Comparison of ENCODE assay signal across 22 cellular contexts in genomic region chr12:60281522-60281921, GRCh38.
DNase-seq lines count a peak whose midpoint lies in the region; ATAC-seq, FAIRE-seq and TF ChIP-seq lines count a peak whose summit lies in the region.
"Had no signal": no experiment of that assay in that cellular context is flagged by ENCODE, and none has a peak within 500 bp of the region (broad histone marks: within the 10 kb centered on the region; RNA-seq: fewer than 3 reads in every experiment).

No MANE protein-coding gene starts in this region.

- H4K5ac ChIP-seq in H1 (ENCODE audit: insufficient read length, low read depth, low read length), result no peak overlapping the region

- intact Hi-C loops in mammary epithelial cell (cut with micrococcal nuclease), result no loop called here
- intact Hi-C loops in breast epithelium (cut with DNase I; ENCODE audit: low total_unique reads), result no loop called here
- intact Hi-C loops in spleen (cut with DNase I; ENCODE audit: low total_unique reads), result no loop called here

- H3K79me1 ChIP-seq in H1 (ENCODE audit: low read depth, low read length), result no peaks in the 10 kb centered on the region

- H4K8ac ChIP-seq in H1 (ENCODE audit: extremely low read depth, insufficient read depth, low read length), result no peak overlapping the region

- H3K14ac ChIP-seq in H1 (ENCODE audit: insufficient read length), result no peak overlapping the region

- H3K4me2 ChIP-seq in mammary epithelial cell (ENCODE audit: insufficient read depth, low read depth, low read length) (no peak overlapping the region), H1 (ENCODE audit: insufficient read depth in 1 of 2, low read depth in 2 of 2, low read length in 2 of 2) (no peak overlapping the region)
- H3K4me2 ChIP-seq: BLaER1 had no signal

- no peak for FAIRE-seq in H1 (lab: Jason Lieb, UNC)
- FAIRE-seq: A204.1, GM12878, GM19239 had no signal

- no peak overlapping the region for H2BK12ac ChIP-seq in H1 (ENCODE audit: low read depth, low read length)

- H2BK20ac ChIP-seq in H1 (ENCODE audit: low read length), result no peak overlapping the region

- H3K9me3 ChIP-seq in mammary epithelial cell (replicated peaks; ENCODE audit: insufficient read depth, low read length) (no peaks in the 10 kb centered on the region), breast epithelium (no peaks in the 10 kb centered on the region), H1 (ENCODE audit: insufficient read depth in 2 of 2, low read depth in 1 of 2, low read length in 1 of 2) (peaks cover 12 to 18% of the 10 kb centered on the region in 2 experiments; a peak in 3 of 4 replicates), spleen (peaks cover 0 to 19% (median 6%) of the 10 kb centered on the region in 8 donors)
- H3K9me3 ChIP-seq: Caco-2 had no signal

- H2BK5ac ChIP-seq in H1 (ENCODE audit: low read depth, low read length), result no peak overlapping the region

- no peaks in the 10 kb centered on the region for H3K4me1 ChIP-seq in mammary epithelial cell (ENCODE audit: insufficient read depth, low read length)
- H3K4me1 ChIP-seq in breast epithelium, result no peaks in the 10 kb centered on the region
- H3K4me1 ChIP-seq in H1 (replicated peaks in 1 of 4; ENCODE audit: control insufficient read depth in 3 of 4, insufficient read depth in 4 of 4, low read length in 3 of 4), result no peaks in the 10 kb centered on the region
- H3K4me1 ChIP-seq in spleen, result no peaks in the 10 kb centered on the region
- H3K4me1 ChIP-seq: BLaER1, Caco-2 had no signal

- H3K18ac ChIP-seq in H1 (ENCODE audit: extremely low read depth, low read length), result no peak overlapping the region

- H4K91ac ChIP-seq in H1 (replicated peaks; ENCODE audit: insufficient read length, low read length), result no peak overlapping the region

- H3K4me3 ChIP-seq in mammary epithelial cell (replicated peaks in 1 of 3; ENCODE audit: insufficient read depth in 1 of 3, low read depth in 2 of 3, low read length in 3 of 3), result no peak overlapping the region
- H3K4me3 ChIP-seq in breast epithelium, result no peak overlapping the region
- H3K4me3 ChIP-seq in H1 (ENCODE audit: extremely low read depth in 1 of 4, insufficient read depth in 2 of 4, low read depth in 3 of 4, low read length in 4 of 4), result no peak overlapping the region
- H3K4me3 ChIP-seq in spleen, result no peak overlapping the region
- H3K4me3 ChIP-seq: BLaER1, GM12878, GM23248 had no signal

- no peak overlapping the region for H2AK5ac ChIP-seq in H1 (ENCODE audit: low read depth, low read length)

- no TSS peak for BruUV-seq in mammary epithelial cell (replicated peaks; lab: Mats Ljungman, UMichigan)

- no peak overlapping the region for H3K23ac ChIP-seq in H1 (ENCODE audit: insufficient read length)

- TF ChIP-seq EP300 in H1 (IDR thresholded peaks at IDR 0.05; ENCODE audit: borderline replicate concordance in 1 of 2, low read depth in 2 of 2, low read length in 2 of 2), result no peak

- DNase-seq in mammary epithelial cell (no peak), breast epithelium (ENCODE audit: low spot score in 2 of 2) (no peak), H1 (ENCODE audit: low read depth in 1 of 2, low spot score in 2 of 2) (no peak), spleen (peak; percentile 66), NCI-H1048 (lab: John Stamatoyannopoulos, UW) (no peak)
- DNase-seq: Caco-2; CD4-positive, CD25-positive, alpha-beta regulatory T cell; CD8-positive, alpha-beta T cell; DMS153; DMS79; EL; GDM1; GM23248; H9; HFFc6 had no signal

- POLR2A ChIA-PET in H1 (lab: Charles Lee; ENCODE audit: partially characterized antibody), result no interaction called here

- H2BK15ac ChIP-seq in H1 (ENCODE audit: low read length), result 0 out of 2 replicates have a peak overlapping the region, but pooled peaks have one; percentile 3

- H3K36me3 ChIP-seq in mammary epithelial cell (ENCODE audit: insufficient read depth, low read length), result no peaks in the 10 kb centered on the region
- H3K36me3 ChIP-seq in breast epithelium, result no peaks in the 10 kb centered on the region
- H3K36me3 ChIP-seq in H1 (ENCODE audit: control insufficient read depth in 2 of 4, insufficient read depth in 4 of 4, low read length in 3 of 4), result no peaks in the 10 kb centered on the region
- no peaks in the 10 kb centered on the region for H3K36me3 ChIP-seq in spleen
- H3K36me3 ChIP-seq: BLaER1 had no signal

- dilution Hi-C loops in mammary epithelial cell (cut with HindIII; ENCODE audit: low sequenced_read_pairs), result no loop called here

- H3K79me2 ChIP-seq in mammary epithelial cell (ENCODE audit: insufficient read depth, low read length) (no peaks in the 10 kb centered on the region), H1 (ENCODE audit: control insufficient read depth in 1 of 2, insufficient read depth in 2 of 2, low read length in 2 of 2) (no peaks in the 10 kb centered on the region)

- no peaks in the 10 kb centered on the region for H3K23me2 ChIP-seq in H1 (ENCODE audit: low read depth, low read length)

- H2AFZ ChIP-seq in mammary epithelial cell (ENCODE audit: low read depth, low read length) (peak overlapping the region; percentile 70), H1 (ENCODE audit: low read length) (no peak overlapping the region)
- H2AFZ ChIP-seq: GM23248 had no signal

- no peak overlapping the region for H3K27ac ChIP-seq in mammary epithelial cell (ENCODE audit: insufficient read depth, low read depth, low read length)
- H3K27ac ChIP-seq in breast epithelium, result no peak overlapping the region
- H3K27ac ChIP-seq in H1 (ENCODE audit: low read depth, low read length), result no peak overlapping the region
- no peak overlapping the region for H3K27ac ChIP-seq in spleen
- H3K27ac ChIP-seq: 22Rv1, BLaER1, C4-2B, GM23248 had no signal

- TF ChIP-seq RAD21 in H1 (IDR thresholded peaks at IDR 0.05 in 1 of 2, conservative IDR thresholded peaks at IDR 0.05 in 1 of 2; ENCODE audit: low read depth in 2 of 2, low read length in 2 of 2), result no peak

- WGBS in mammary epithelial cell (ENCODE audit: low coverage, missing lambda C conversion rate), result 92% methylated on average over 5 of the region's 8 CpGs
- 94% methylated on average over 8 of the region's 8 CpGs; no CpG with 5 or more reads in 1 of the 2 experiments for WGBS in H1 (ENCODE audit: extremely low coverage in 1 of 2, insufficient coverage in 1 of 2, insufficient read length in 1 of 2, insufficient replicate concordance in 2 of 2, low coverage in 1 of 2, low lambda C conversion rate in 2 of 2, missing lambda C conversion rate in 1 of 2), 2 experiments
- 80 to 95% (median 90%) methylated on average over 6 to 8 of the region's 8 CpGs for WGBS in spleen, 5 donors

- H3K9ac ChIP-seq in mammary epithelial cell (ENCODE audit: insufficient read depth, low read length) (no peak overlapping the region), H1 (replicated peaks in 1 of 4; ENCODE audit: extremely low read depth in 1 of 4, low read depth in 3 of 4, low read length in 3 of 4) (no peak overlapping the region)
- H3K9ac ChIP-seq: BLaER1, GM23248 had no signal

- TF ChIP-seq CTCF in mammary epithelial cell (conservative IDR thresholded peaks at IDR 0.05 in 1 of 2, IDR thresholded peaks at IDR 0.05 in 1 of 2; ENCODE audit: extremely low read depth in 1 of 2, insufficient read depth in 1 of 2, low read depth in 1 of 2, low read length in 2 of 2) (no peak), breast epithelium (IDR thresholded peaks at IDR 0.05) (no peak), H1 (IDR thresholded peaks at IDR 0.05; ENCODE audit: control extremely low read depth in 1 of 3, insufficient read depth in 1 of 3, low read depth in 1 of 3, low read length in 3 of 3) (no peak), spleen (IDR thresholded peaks at IDR 0.05 in 8 of 11, conservative IDR thresholded peaks at IDR 0.05 in 3 of 11) (no peak)

- CTCF ChIA-PET in mammary epithelial cell (lab: Charles Lee; ENCODE audit: low non-redundant PET), result no interaction called here
- CTCF ChIA-PET in H1 (lab: Charles Lee; ENCODE audit: partially characterized antibody), result interaction anchor here (1.0 kb wide), 1 partner anchor 697 kb away, joined by 3 read pairs; no protein-coding TSS in a partner anchor

- H3K27me3 ChIP-seq in mammary epithelial cell (ENCODE audit: insufficient read depth, low read length) (no peaks in the 10 kb centered on the region), breast epithelium (no peaks in the 10 kb centered on the region), H1 (replicated peaks in 1 of 4; ENCODE audit: control insufficient read depth in 3 of 4, extremely low read depth in 1 of 4, insufficient read depth in 3 of 4, low read length in 3 of 4) (no peaks in the 10 kb centered on the region), spleen (replicated peaks in 1 of 7) (no peaks in the 10 kb centered on the region)
- H3K27me3 ChIP-seq: BLaER1 had no signal

- ATAC-seq in HG02885 (IDR thresholded peaks at IDR 0.05; ENCODE audit: poor library complexity, unreplicated experiment), result no peak
- ATAC-seq: CD8-positive, alpha-beta T cell; GM12878 had no signal

- TF ChIP-seq POLR2A in breast epithelium (IDR thresholded peaks at IDR 0.05) (no peak), H1 (IDR thresholded peaks at IDR 0.05; ENCODE audit: control extremely low read depth in 1 of 2, low read depth in 2 of 2, low read length in 2 of 2) (no peak), spleen (IDR thresholded peaks at IDR 0.05) (no peak)

- H3K4ac ChIP-seq in H1 (replicated peaks; ENCODE audit: insufficient read length, low read depth, low read length), result no peak overlapping the region

- no peak overlapping the region for H3K56ac ChIP-seq in H1 (replicated peaks; ENCODE audit: insufficient read length, low read depth, low read length)

- H2BK120ac ChIP-seq in H1 (replicated peaks; ENCODE audit: low read depth, low read length), result no peak overlapping the region

- in situ Hi-C loops in mammary epithelial cell (cut with MboI; ENCODE audit: low sequenced_read_pairs in 2 of 2), result no loop called here

- H4K20me1 ChIP-seq in mammary epithelial cell (ENCODE audit: insufficient read depth, low read length) (no peaks in the 10 kb centered on the region), H1 (replicated peaks in 1 of 2; ENCODE audit: control insufficient read depth in 1 of 2, insufficient read depth in 2 of 2, low read length in 2 of 2) (no peaks in the 10 kb centered on the region)
- H4K20me1 ChIP-seq: BLaER1 had no signal

TF ChIP-seq in H1, 55 proteins besides CTCF, POLR2A, EP300 and RAD21 (continues in another document):
- TF ChIP-seq TAF1 (IDR thresholded peaks at IDR 0.05; ENCODE audit: low read depth, low read length) (no peak), SUZ12 (IDR thresholded peaks at IDR 0.05; ENCODE audit: low read length) (no peak), TAF7 (optimal IDR thresholded peaks at IDR 0.05; ENCODE audit: borderline replicate concordance, low read depth, low read length) (no peak), BRCA1 (IDR thresholded peaks at IDR 0.05; ENCODE audit: low read depth, low read length) (no peak), RNF2 (IDR thresholded peaks at IDR 0.05; ENCODE audit: borderline replicate concordance, low read depth, low read length, missing control alignments, poor library complexity, severe bottlenecking) (no peak), KDM5A (IDR thresholded peaks at IDR 0.05; ENCODE audit: low read length) (no peak)
- TF ChIP-seq, protein P1, sequence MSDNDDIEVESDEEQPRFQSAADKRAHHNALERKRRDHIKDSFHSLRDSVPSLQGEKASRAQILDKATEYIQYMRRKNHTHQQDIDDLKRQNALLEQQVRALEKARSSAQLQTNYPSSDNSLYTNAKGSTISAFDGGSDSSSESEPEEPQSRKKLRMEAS (IDR thresholded peaks at IDR 0.05), result no peak
